Comparison of ENCODE assay signal across 8 cellular contexts in the genomic region with DNA sequence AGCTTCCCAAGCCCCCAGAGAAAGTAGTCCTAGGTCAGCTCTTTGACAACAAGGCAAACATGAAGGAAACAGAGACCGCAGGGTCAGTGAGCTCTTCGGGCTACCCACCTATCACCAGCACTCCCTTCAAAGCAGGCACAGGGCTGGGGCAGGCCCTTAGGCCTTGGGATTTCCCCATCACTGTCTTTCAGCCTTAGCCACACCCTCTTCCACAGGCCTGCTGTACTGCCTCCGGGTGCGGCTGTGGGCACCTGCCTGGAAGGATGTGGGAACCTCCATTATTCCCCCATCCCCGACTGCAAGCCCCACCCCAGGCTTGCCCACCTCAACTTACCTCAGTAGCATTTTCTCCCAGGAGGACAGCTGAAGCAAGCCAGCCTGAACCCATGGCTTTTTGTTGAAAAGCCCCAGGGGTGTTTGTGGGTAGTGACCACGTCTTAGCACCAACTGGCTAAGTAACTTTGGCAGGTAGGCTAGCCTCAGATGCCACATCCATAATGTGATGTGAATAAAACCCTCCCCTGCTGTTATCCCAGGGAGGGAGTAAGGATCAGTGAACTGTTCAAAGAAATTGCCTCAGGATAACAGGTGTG.
DNase-seq lines count a peak whose midpoint lies in the region; ATAC-seq and TF ChIP-seq lines count a peak whose summit lies in the region.

No MANE protein-coding gene starts in this region.

- H3K9me3 ChIP-seq in mucosa of descending colon: no peaks in the 10 kb centered on the region

- no peaks in the 10 kb centered on the region for H3K36me3 ChIP-seq in mucosa of descending colon (ENCODE audit: low read depth)

- peak; percentile 99 for ATAC-seq in GM18868 (IDR thresholded peaks at IDR 0.05; ENCODE audit: unreplicated experiment)
- peak; percentile 98 for ATAC-seq in HG02884 (IDR thresholded peaks at IDR 0.05; ENCODE audit: unreplicated experiment)
- ATAC-seq in activated CD4-positive, CD25-positive, alpha-beta regulatory T cell treated with anti-CD3 and anti-CD28 coated beads, Interleukin-2, amount 50 U/mL, for 24 hours: peak; percentile 98
- peak; percentile 69 for ATAC-seq in mucosa of descending colon

- DNase-seq in mucosa of descending colon (peak in 2 of 3 donors; percentile 42 to 49), NCI-H748 treated with DMSO at 0.1 percent for 48 hours (lab: John Stamatoyannopoulos, UW) (no peak), HT-29 (ENCODE audit: low spot score) (no peak), DMS153 treated with DMSO at 0.1 percent for 48 hours (lab: John Stamatoyannopoulos, UW; ENCODE audit: unreplicated experiment) (no peak), 8988T (no peak)

- intact Hi-C loops in mucosa of descending colon (cut with DNase I, micrococcal nuclease): no loop called here

- TF ChIP-seq CTCF in mucosa of descending colon (IDR thresholded peaks at IDR 0.05): no peak

- no peak overlapping the region for H3K4me3 ChIP-seq in mucosa of descending colon

- peaks cover 6% of the 10 kb centered on the region for H3K4me1 ChIP-seq in mucosa of descending colon (ENCODE audit: low read depth)

Comparison
In these comparisons a context has a peak if more than half of its experiments do, and no peak if none do; other contexts are left out.
1. DNase-seq: peak in mucosa of descending colon (2 of 3); none in NCI-H748 treated with DMSO at 0.1 percent for 48 hours (single experiment), HT-29 (single experiment), DMS153 treated with DMSO at 0.1 percent for 48 hours (single experiment) and 8988T (single experiment).
2. Peak in every context shown above with its lines, with median percentiles within 50 percentile points of each other: ATAC-seq.